ENCODE assay signal across 8 cellular contexts in genomic region chr2:23231865-23232264, GRCh38.
"Had no signal": no experiment of that assay in that cellular context is flagged by ENCODE, and none has a peak within 500 bp of the region (broad histone marks: within the 10 kb centered on the region; RNA-seq: fewer than 3 reads in every experiment).

No MANE protein-coding gene starts in this region.

- H3K9ac ChIP-seq: GM23248 had no signal

- H2AFZ ChIP-seq: GM23248 had no signal

- H3K27ac ChIP-seq: GM23248 had no signal

- H3K4me3 Mint-ChIP-seq: H9 had no signal

- DNase-seq: GM23248, GOT3, H9, HCEC 1CT, IMR-90 had no signal

- H3K27ac Mint-ChIP-seq: H9 had no signal

- H3K4me3 ChIP-seq: GM23248, K562 had no signal

- FAIRE-seq: H54, HTR-8/SVneo, K562 had no signal
